ENCODE assay signal across 20 cellular contexts in genomic region chr11:30260813-30261212, GRCh38. TPM values are rescaled to one million over a fixed set of nuclear protein-coding genes. Genes with fewer than 3 reads are reported as not detected.
DNase-seq lines count a peak whose midpoint lies in the region; ATAC-seq and TF ChIP-seq lines count a peak whose summit lies in the region.
"Had no signal": no experiment of that assay in that cellular context is flagged by ENCODE, and none has a peak within 500 bp of the region (broad histone marks: within the 10 kb centered on the region; RNA-seq: fewer than 3 reads in every experiment).

No MANE protein-coding gene starts in this region.

- DNase-seq in GM23248 (no peak), transverse colon (no peak), mesothelial cell of epicardium (ENCODE audit: low spot score in 2 of 2, unreplicated experiment in 2 of 2) (no peak)
- no peak for DNase-seq in activated naive CD4-positive, alpha-beta T cell treated with anti-CD3 and anti-CD28 coated beads for 36 hours
- DNase-seq: activated effector memory CD4-positive, alpha-beta T cell treated with Interleukin-2 at 50 U/mL for 16 hours; amygdala; endodermal cell; hippocampal formation; NCI-H146; NCI-H82 had no signal

- no peaks in the 10 kb centered on the region for H3K9me2 ChIP-seq in GM23248 (ENCODE audit: insufficient read depth)

- H3K9me3 ChIP-seq in GM23248 (ENCODE audit: low read depth): no peaks in the 10 kb centered on the region
- no peaks in the 10 kb centered on the region for H3K9me3 ChIP-seq in transverse colon
- H3K9me3 ChIP-seq: SJSA1, thoracic aorta had no signal

- H3F3A ChIP-seq in GM23248 (ENCODE audit: insufficient read depth): no peaks in the 10 kb centered on the region

- no peak for TF ChIP-seq CTCF in transverse colon (IDR thresholded peaks at IDR 0.05)
- TF ChIP-seq CTCF in mesothelial cell of epicardium (IDR thresholded peaks at IDR 0.05; ENCODE audit: unreplicated experiment): no peak

- CTCF ChIA-PET in activated naive CD4-positive, alpha-beta T cell treated with anti-CD3 and anti-CD28 coated beads for 36 hours (lab: Charles Lee): no interaction called here

- H3K4me3 Mint-ChIP-seq in activated naive CD4-positive, alpha-beta T cell treated with anti-CD3 and anti-CD28 coated beads for 36 hours: no peak overlapping the region
- H3K4me3 Mint-ChIP-seq in mesothelial cell of epicardium: no peak overlapping the region
- H3K4me3 Mint-ChIP-seq: endodermal cell, neural crest cell had no signal

- H3K27ac ChIP-seq in GM23248: no peak overlapping the region
- no peak overlapping the region for H3K27ac ChIP-seq in transverse colon
- H3K27ac ChIP-seq: SJSA1, thoracic aorta had no signal

- H3K36me3 ChIP-seq in GM23248 (ENCODE audit: low read depth) (no peaks in the 10 kb centered on the region), transverse colon (no peaks in the 10 kb centered on the region)
- H3K36me3 ChIP-seq: SJSA1, thoracic aorta had no signal

- no peaks in the 10 kb centered on the region for H3K36me3 Mint-ChIP-seq in activated naive CD4-positive, alpha-beta T cell treated with anti-CD3 and anti-CD28 coated beads for 36 hours (ENCODE audit: low read depth)
- H3K36me3 Mint-ChIP-seq in mesothelial cell of epicardium: no peaks in the 10 kb centered on the region

- H3K4me1 ChIP-seq in GM23248 (ENCODE audit: insufficient read depth) (no peaks in the 10 kb centered on the region), transverse colon (no peaks in the 10 kb centered on the region)
- H3K4me1 ChIP-seq: SJSA1 had no signal

- ATAC-seq in GM18907 (IDR thresholded peaks at IDR 0.05; ENCODE audit: unreplicated experiment): peak; percentile 96
- ATAC-seq in GM21576 (IDR thresholded peaks at IDR 0.05; ENCODE audit: unreplicated experiment): peak; percentile 58
- peak; percentile 76 for ATAC-seq in HG03064 (IDR thresholded peaks at IDR 0.05; ENCODE audit: low read depth, unreplicated experiment)
- peak; percentile 66 for ATAC-seq in HG03558 (IDR thresholded peaks at IDR 0.05; ENCODE audit: extremely low read depth, unreplicated experiment)
- ATAC-seq: activated CD4-positive, CD25-positive, alpha-beta regulatory T cell treated with anti-CD3 and anti-CD28 coated beads, Interleukin-2, amount 50 U/mL, for 24 hours had no signal

- H3K4me2 ChIP-seq in GM23248 (ENCODE audit: unreplicated experiment): no peak overlapping the region

- H3K27me3 ChIP-seq in GM23248 (replicated peaks; ENCODE audit: insufficient read depth) (no peaks in the 10 kb centered on the region), transverse colon (no peaks in the 10 kb centered on the region)
- H3K27me3 ChIP-seq: SJSA1 had no signal

- 17 to 32% methylated on average over 1 of the region's 1 CpG for WGBS in GM23248 (ENCODE audit: low coverage in 1 of 2, low lambda C conversion rate in 2 of 2, missing lambda C conversion rate in 2 of 2), 2 experiments
- 76 to 100% methylated on average over 1 of the region's 1 CpG for WGBS in transverse colon (ENCODE audit: low coverage in 1 of 2), 2 donors

- no peak overlapping the region for H3K4me3 ChIP-seq in GM23248
- H3K4me3 ChIP-seq in transverse colon: no peak overlapping the region
- H3K4me3 ChIP-seq: SJSA1, thoracic aorta had no signal

- H3K9ac ChIP-seq in GM23248: no peak overlapping the region

- intact Hi-C loops in transverse colon (cut with DNase I; ENCODE audit: low total_unique reads): no loop called here
- intact Hi-C loops in activated naive CD4-positive, alpha-beta T cell treated with anti-CD3 and anti-CD28 coated beads for 36 hours (cut with micrococcal nuclease): no loop called here

- H3K9me3 Mint-ChIP-seq in activated naive CD4-positive, alpha-beta T cell treated with anti-CD3 and anti-CD28 coated beads for 36 hours: peaks cover 5% of the 10 kb centered on the region
- H3K9me3 Mint-ChIP-seq in mesothelial cell of epicardium: peaks cover 10% of the 10 kb centered on the region
- H3K9me3 Mint-ChIP-seq: neural crest cell had no signal

- H3K4me1 Mint-ChIP-seq in activated naive CD4-positive, alpha-beta T cell treated with anti-CD3 and anti-CD28 coated beads for 36 hours (ENCODE audit: low read depth): no peaks in the 10 kb centered on the region
- H3K4me1 Mint-ChIP-seq in mesothelial cell of epicardium: no peaks in the 10 kb centered on the region
- H3K4me1 Mint-ChIP-seq: endodermal cell had no signal

- H3K79me2 ChIP-seq in GM23248 (ENCODE audit: insufficient read depth): no peaks in the 10 kb centered on the region

- no peak for TF ChIP-seq EP300 in transverse colon (IDR thresholded peaks at IDR 0.05; ENCODE audit: low read depth)

- peaks cover 7% of the 10 kb centered on the region for H3K27me3 Mint-ChIP-seq in activated naive CD4-positive, alpha-beta T cell treated with anti-CD3 and anti-CD28 coated beads for 36 hours (ENCODE audit: low read depth)
- H3K27me3 Mint-ChIP-seq in mesothelial cell of epicardium (ENCODE audit: low read depth): peaks cover 38% of the 10 kb centered on the region

- TF ChIP-seq POLR2A in transverse colon (IDR thresholded peaks at IDR 0.05): no peak

- H2AFZ ChIP-seq in GM23248: no peak overlapping the region

- in situ Hi-C loops in GM23248 (cut with MboI): no loop called here
- in situ Hi-C loops in transverse colon (cut with MboI; ENCODE audit: low pct_ligation_motif_present in 1 of 4, low pct_unique_long_range_greater_than_20kb in 1 of 4, low sequenced_read_pairs in 3 of 4): no loop called here

- H3K27ac Mint-ChIP-seq in activated naive CD4-positive, alpha-beta T cell treated with anti-CD3 and anti-CD28 coated beads for 36 hours: no peak overlapping the region
- no peak overlapping the region for H3K27ac Mint-ChIP-seq in mesothelial cell of epicardium
- H3K27ac Mint-ChIP-seq: endodermal cell had no signal

- H4K20me1 ChIP-seq in GM23248 (ENCODE audit: insufficient read depth): no peaks in the 10 kb centered on the region

RNA-seq across cellular contexts. Expression of gene FSHB, which starts 30.0 kb away (rescaled TPM):
- not detected in 2 replicates for total RNA-seq in GM23248 (2014; rRNA removed; shearing (Covaris generic))
- polyA plus RNA-seq in GM23248 (2016; fragmentation: Nextera tagmentation; extraction: Ambion mirVana): not detected in 2 replicates
- not detected for total RNA-seq in transverse colon
- not detected for total RNA-seq in activated naive CD4-positive, alpha-beta T cell treated with anti-CD3 and anti-CD28 coated beads for 36 hours
- not detected in 3 replicates for total RNA-seq in mesothelial cell of epicardium
- total RNA-seq: endodermal cell, kidney epithelial cell, mesenteric fat pad, neural crest cell, SJSA1, thoracic aorta had no signal
